Comparison of ENCODE assay signal across 1 cellular context in the genomic region with DNA sequence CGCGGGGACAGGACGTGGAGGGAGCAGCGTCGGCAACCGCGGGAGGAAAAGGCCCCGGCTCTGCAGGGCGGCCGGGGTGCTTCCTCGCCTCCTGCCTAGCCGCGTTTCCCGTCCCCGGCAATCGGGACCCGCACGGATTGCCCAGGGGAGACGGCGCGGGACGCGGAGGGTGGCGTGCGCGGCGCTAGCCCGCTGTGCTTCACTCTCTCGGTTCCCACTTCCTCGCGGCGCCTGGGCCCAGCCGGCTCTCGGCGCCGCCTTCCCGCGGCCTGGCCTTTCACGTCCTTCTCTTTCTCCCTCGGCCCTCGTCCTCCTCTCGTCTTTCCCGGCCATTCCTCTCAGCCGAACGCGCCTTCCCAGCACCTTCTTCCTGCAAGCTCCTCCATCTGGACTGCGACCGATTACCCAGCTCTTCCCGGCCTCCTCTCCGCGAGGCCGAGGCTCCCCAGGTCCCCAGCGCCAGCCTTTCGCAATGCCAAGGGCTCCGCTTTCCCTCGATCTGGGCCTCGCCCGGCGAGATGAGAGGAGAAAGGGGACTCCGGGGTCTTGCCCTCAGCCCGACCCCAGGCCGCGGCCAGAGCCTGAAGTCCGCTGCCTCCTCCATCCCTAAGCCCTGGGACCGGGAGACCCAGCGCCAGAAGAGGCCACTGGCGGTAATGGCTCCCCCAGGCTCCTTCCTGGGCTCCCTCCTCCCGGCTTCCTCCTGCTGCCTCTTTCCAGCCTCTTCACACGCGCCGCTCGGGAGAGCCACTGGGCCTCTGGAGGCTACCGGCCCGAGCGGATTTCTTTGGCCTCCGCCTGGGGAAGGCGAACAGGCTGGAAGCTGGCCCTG.
A peak's percentile ranks its signal among the peaks of the same experiment; 100 is the strongest.
TF ChIP-seq lines count a peak whose summit lies in the region.

No MANE protein-coding gene starts in this region.

TF ChIP-seq in A549, 52 proteins besides CTCF, POLR2A, EP300 and RAD21 (continued from another document):
- TF ChIP-seq, protein P1, sequence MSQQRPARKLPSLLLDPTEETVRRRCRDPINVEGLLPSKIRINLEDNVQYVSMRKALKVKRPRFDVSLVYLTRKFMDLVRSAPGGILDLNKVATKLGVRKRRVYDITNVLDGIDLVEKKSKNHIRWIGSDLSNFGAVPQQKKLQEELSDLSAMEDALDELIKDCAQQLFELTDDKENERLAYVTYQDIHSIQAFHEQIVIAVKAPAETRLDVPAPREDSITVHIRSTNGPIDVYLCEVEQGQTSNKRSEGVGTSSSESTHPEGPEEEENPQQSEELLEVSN (IDR thresholded peaks at IDR 0.05; ENCODE audit: borderline replicate concordance, low read depth): peak; percentile 69
- TF ChIP-seq PHF8 (IDR thresholded peaks at IDR 0.05; ENCODE audit: borderline replicate concordance, low read depth): peak; percentile 31; the same call in 1 of the 2 replicates
- TF ChIP-seq CHD2 (IDR thresholded peaks at IDR 0.05; ENCODE audit: low read length, partially characterized antibody): no peak
- peak; percentile 54 for TF ChIP-seq RNF2 (IDR thresholded peaks at IDR 0.05; ENCODE audit: borderline replicate concordance, low read depth)
- peak; percentile 51 for TF ChIP-seq MAX (IDR thresholded peaks at IDR 0.05)
- TF ChIP-seq MAFK (IDR thresholded peaks at IDR 0.05; ENCODE audit: partially characterized antibody): no peak
- peak; percentile 67 to 87 for TF ChIP-seq CEBPB (IDR thresholded peaks at IDR 0.05)
